9 cellular contexts compared by ENCODE assay signal in genomic region chr19:43699506-43700367, GRCh38. TPM values are rescaled to one million over a fixed set of nuclear protein-coding genes. Genes with fewer than 3 reads are reported as not detected.
DNase-seq lines count a peak whose midpoint lies in the region; ATAC-seq and TF ChIP-seq lines count a peak whose summit lies in the region.
"Had no signal": no experiment of that assay in that cellular context is flagged by ENCODE, and none has a peak within 500 bp of the region (broad histone marks: within the 10 kb centered on the region; RNA-seq: fewer than 3 reads in every experiment).

No MANE protein-coding gene starts in this region.

- DNase-seq in DMS79 (lab: John Stamatoyannopoulos, UW) (peak; percentile 35), Peyer's patch (peak in 2 of 3 donors; percentile 53 to 68), epithelial cell of proximal tubule (ENCODE audit: low read depth) (no peak), NCI-H2196 treated with DMSO at 0.1 percent for 48 hours (lab: John Stamatoyannopoulos, UW; ENCODE audit: unreplicated experiment) (no peak), G401 (ENCODE audit: low spot score) (no peak), SW480 (ENCODE audit: low spot score) (no peak), midbrain (lab: John Stamatoyannopoulos, UW) (no peak)
- peak in 2 of 10 donors; percentile 3 to 5 for DNase-seq in naive thymus-derived CD8-positive, alpha-beta T cell

- peak overlapping the region; percentile 7 to 47 (median 29) for H3K4me3 ChIP-seq in Peyer's patch
- peak overlapping the region; percentile 28 for H3K4me3 ChIP-seq in epithelial cell of proximal tubule (ENCODE audit: low read depth, low read length)

- POLR2A ChIA-PET in naive thymus-derived CD8-positive, alpha-beta T cell (lab: Charles Lee): no interaction called here

- H3K27ac Mint-ChIP-seq in naive thymus-derived CD8-positive, alpha-beta T cell: peak overlapping the region in 9 of 10 donors; percentile 47 to 96 (median 83)

- TF ChIP-seq POLR2A in Peyer's patch (IDR thresholded peaks at IDR 0.05): no peak

- no peaks in the 10 kb centered on the region for H3K9me3 ChIP-seq in Peyer's patch

- TF ChIP-seq CTCF in Peyer's patch (IDR thresholded peaks at IDR 0.05) (no peak), epithelial cell of proximal tubule (conservative IDR thresholded peaks at IDR 0.05; ENCODE audit: low read depth, low read length) (peak; percentile 16)

- H3K4me3 Mint-ChIP-seq in naive thymus-derived CD8-positive, alpha-beta T cell: peak overlapping the region; percentile 36 to 94 (median 72)

- H3K27me3 ChIP-seq in Peyer's patch: no peaks in the 10 kb centered on the region

- peaks cover 12 to 30% (median 21%) of the 10 kb centered on the region in 4 donors for H3K4me1 Mint-ChIP-seq in naive thymus-derived CD8-positive, alpha-beta T cell

- H3K9me3 Mint-ChIP-seq in naive thymus-derived CD8-positive, alpha-beta T cell: peaks cover 0 to 11% (median 2%) of the 10 kb centered on the region in 9 donors

- peak overlapping the region; percentile 31 to 86 (median 75) for H3K27ac ChIP-seq in Peyer's patch

- in situ Hi-C loops in G401 (cut with HindIII; ENCODE audit: low sequenced_read_pairs): no loop called here

- peaks cover 7 to 31% (median 17%) of the 10 kb centered on the region in 5 donors for H3K27me3 Mint-ChIP-seq in naive thymus-derived CD8-positive, alpha-beta T cell

- peaks cover 0 to 20% (median 6%) of the 10 kb centered on the region in 4 donors for H3K4me1 ChIP-seq in Peyer's patch

- H3K36me3 Mint-ChIP-seq in naive thymus-derived CD8-positive, alpha-beta T cell: peaks cover 0 to 6% (median 3%) of the 10 kb centered on the region in 3 donors

- no peaks in the 10 kb centered on the region for H3K36me3 ChIP-seq in Peyer's patch

- ATAC-seq in naive thymus-derived CD8-positive, alpha-beta T cell: peak; percentile 9 to 15

RNA-seq across cellular contexts. Expression of gene IRGC, which starts 16.1 kb away (rescaled TPM):
- total RNA-seq in Peyer's patch (not detected), epithelial cell of proximal tubule (not detected in 2 replicates)
- total RNA-seq in naive thymus-derived CD8-positive, alpha-beta T cell: not detected
- not detected for polyA plus RNA-seq in naive thymus-derived CD8-positive, alpha-beta T cell
- total RNA-seq in G401 (2014; rRNA removed; shearing (Covaris generic)): not detected in 2 replicates
- total RNA-seq: myocyte had no signal

RNA-seq across cellular contexts. Expression of gene PLAUR, which starts 29.8 kb away (rescaled TPM):
- total RNA-seq in Peyer's patch (10 to 100 TPM in 3 of 4 donors, 1 to 10 TPM in 1; 7.0 to 21.2 (median 15.5) TPM), epithelial cell of proximal tubule (150 and 335 TPM in 2 replicates)
- total RNA-seq in naive thymus-derived CD8-positive, alpha-beta T cell: 1 to 10 TPM; 1.3 to 1.7 TPM
- 1 to 10 TPM in 1 of 3 donors, under 1 TPM in 1, not detected in 1; 0.71 to 1.6 TPM for polyA plus RNA-seq in naive thymus-derived CD8-positive, alpha-beta T cell
- 6.0 and 8.8 TPM in 2 replicates for total RNA-seq in G401 (2014; rRNA removed; shearing (Covaris generic))

RNA-seq across cellular contexts. Expression of gene SMG9, which starts 55.0 kb away (rescaled TPM):
- total RNA-seq in Peyer's patch (10 to 100 TPM; 25.0 to 56.1 (median 40.8) TPM), epithelial cell of proximal tubule (15.8 and 29.9 TPM in 2 replicates)
- total RNA-seq in naive thymus-derived CD8-positive, alpha-beta T cell: 10 to 100 TPM; 48.9 to 51.9 TPM
- 1 to 10 TPM; 3.4 to 8.3 (median 8.3) TPM for polyA plus RNA-seq in naive thymus-derived CD8-positive, alpha-beta T cell
- total RNA-seq in G401 (2014; rRNA removed; shearing (Covaris generic)): 18.3 and 22.3 TPM in 2 replicates

Comparison
In these comparisons a context has a peak if more than half of its experiments do, and no peak if none do; other contexts are left out.
1. DNase-seq: peak in DMS79 (single experiment) and Peyer's patch (2 of 3); none in epithelial cell of proximal tubule (single experiment), NCI-H2196 treated with DMSO at 0.1 percent for 48 hours (single experiment), G401 (single experiment), SW480 (single experiment) and midbrain (single experiment).